Comparison of ENCODE assay signal across 24 cellular contexts in genomic region chr14:32377046-32377445, GRCh38.
"Had no signal": no experiment of that assay in that cellular context is flagged by ENCODE, and none has a peak within 500 bp of the region (broad histone marks: within the 10 kb centered on the region; RNA-seq: fewer than 3 reads in every experiment).

No MANE protein-coding gene starts in this region.

- ATAC-seq: activated naive CD4-positive, alpha-beta T cell treated with anti-CD3 and anti-CD28 coated beads, Interleukin-2, amount 50 U/mL, for 72 hours; activated naive CD8-positive, alpha-beta T cell treated with anti-CD3 and anti-CD28 coated beads, Interleukin-2, amount 50 U/mL, for 24 hours; activated T-cell treated with anti-CD3 and anti-CD28 coated beads, Interleukin-2, amount 50 U/mL, for 4 hours; PC-3; T-cell had no signal

- DNase-seq: activated CD4-positive, alpha-beta memory T cell treated with anti-CD3 and anti-CD28 coated beads for 36 hours; activated CD4-positive, alpha-beta T cell treated with anti-CD3 and anti-CD28 coated beads, Interleukin-2, amount 10 ng/mL, durations not matched to agents 7 days and 5 days; activated CD4-positive, CD25-positive, alpha-beta regulatory T cell; activated CD8-positive, alpha-beta memory T cell treated with anti-CD3 and anti-CD28 coated beads for 24 hours; activated effector memory CD4-positive, alpha-beta T cell treated with anti-CD3 and anti-CD28 coated beads, Interleukin-2, amount 50 U/mL, for 16 hours; activated naive CD4-positive, alpha-beta T cell treated with Interleukin-2 at 50 U/mL for 16 hours; activated naive CD8-positive, alpha-beta T cell treated with anti-CD3 and anti-CD28 coated beads, Interleukin-2, amount 50 U/mL, for 24 hours; activated T-cell treated with anti-CD3 and anti-CD28 coated beads, Interleukin-2, amount 50 U/mL, for 4 hours; amniotic stem cell; brain microvascular endothelial cell; MM.1S; NCI-H1105; NCI-H1436; NCI-H1694 treated with DMSO at 0.1 percent for 48 hours; NCI-H2081; NCI-H446; NCI-H524; PC-3; SHP77; T-cell; T-helper 2 cell; T1000 had no signal

- H3K36me3 ChIP-seq: brain microvascular endothelial cell, SJSA1 had no signal

- H3K27me3 ChIP-seq: brain microvascular endothelial cell, SJSA1 had no signal

- H3K9me3 ChIP-seq: SJSA1 had no signal

- H3K4me3 ChIP-seq: SJSA1 had no signal

- H3K27ac ChIP-seq: brain microvascular endothelial cell, SJSA1 had no signal
